In the genomic region with DNA sequence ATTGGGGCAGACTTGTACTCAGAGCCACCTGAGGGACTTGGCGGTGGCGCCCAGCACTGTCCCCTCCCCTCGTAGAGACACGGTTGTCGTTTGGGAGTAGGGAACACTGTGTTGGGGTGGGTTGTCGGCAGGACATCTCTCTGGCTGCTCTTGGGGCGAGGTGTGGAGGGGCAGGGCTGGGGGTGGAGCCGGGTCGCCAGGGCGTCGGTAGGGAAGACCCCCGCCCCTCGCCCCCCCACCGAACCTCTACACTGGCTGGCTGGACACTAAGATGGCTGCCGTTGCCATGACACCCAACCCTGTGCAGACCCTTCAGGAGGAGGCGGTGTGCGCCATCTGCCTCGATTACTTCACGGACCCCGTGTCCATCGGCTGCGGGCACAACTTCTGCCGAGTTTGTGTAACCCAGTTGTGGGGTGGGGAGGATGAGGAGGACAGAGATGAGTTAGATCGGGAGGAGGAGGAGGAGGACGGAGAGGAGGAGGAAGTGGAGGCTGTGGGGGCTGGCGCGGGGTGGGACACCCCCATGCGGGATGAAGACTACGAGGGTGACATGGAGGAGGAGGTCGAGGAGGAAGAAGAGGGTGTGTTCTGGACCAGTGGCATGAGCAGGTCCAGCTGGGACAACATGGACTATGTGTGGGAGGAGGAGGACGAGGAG, we compare ENCODE assay signal across 8 cellular contexts. TPM values are rescaled to one million over a fixed set of nuclear protein-coding genes. Genes with fewer than 3 reads are reported as not detected.
A peak's percentile ranks its signal among the peaks of the same experiment; 100 is the strongest.
DNase-seq lines count a peak whose midpoint lies in the region; ATAC-seq and TF ChIP-seq lines count a peak whose summit lies in the region.

No MANE protein-coding gene starts in this region.

- POLR2A ChIA-PET in CD4-positive, alpha-beta memory T cell (lab: Charles Lee; ENCODE audit: partially characterized antibody), result interaction anchor here (0.8 to 9.4 kb wide), 13 partner anchors 10 to 420 kb away, joined by 3 to 375 read pairs (median 11); a partner anchor contains a TSS
- POLR2A ChIA-PET in HEK293T (lab: Yijun Ruan, JAX), result interaction anchor here (0.6 to 3.6 kb wide), 21 partner anchors 8 to 50 kb away, joined by 3 to 43 read pairs (median 6); a partner anchor contains a TSS
- POLR2A ChIA-PET in activated CD8-positive, alpha-beta T cell treated with anti-CD3 and anti-CD28 coated beads, Interleukin-2, amount 10 ng/mL, durations not matched to agents 7 days and 5 days (lab: Charles Lee), result interaction anchor here (0.6 to 8.9 kb wide), 14 partner anchors 9 to 47 kb away, joined by 3 to 157 read pairs (median 7); a partner anchor contains a TSS

- peaks cover 52% of the 10 kb centered on the region for H3K4me1 ChIP-seq in CD4-positive, alpha-beta memory T cell (ENCODE audit: insufficient read depth, low read length)
- peaks cover 0 to 36% (median 11%) of the 10 kb centered on the region in 9 donors for H3K4me1 ChIP-seq in heart right ventricle
- H3K4me1 ChIP-seq in sigmoid colon, result peaks cover 4 to 27% (median 18%) of the 10 kb centered on the region in 4 donors

- no peak for TF ChIP-seq EP300 in sigmoid colon (IDR thresholded peaks at IDR 0.05)

- peaks cover 0 to 40% of the 10 kb centered on the region in 2 donors for H3K36me3 Mint-ChIP-seq in CD4-positive, alpha-beta memory T cell
- H3K36me3 Mint-ChIP-seq in activated CD8-positive, alpha-beta T cell treated with anti-CD3 and anti-CD28 coated beads, Interleukin-2, amount 10 ng/mL, durations not matched to agents 7 days and 5 days (ENCODE audit: low read depth), result peaks cover 29% of the 10 kb centered on the region

- H3K4me1 Mint-ChIP-seq in CD4-positive, alpha-beta memory T cell, result peaks cover 30 to 72% (median 50%) of the 10 kb centered on the region in 4 donors
- H3K4me1 Mint-ChIP-seq in activated CD8-positive, alpha-beta T cell treated with anti-CD3 and anti-CD28 coated beads, Interleukin-2, amount 10 ng/mL, durations not matched to agents 7 days and 5 days (ENCODE audit: low read depth), result peaks cover 63% of the 10 kb centered on the region

- peak overlapping the region; percentile 98 to 100 (median 99) for H3K27ac Mint-ChIP-seq in CD4-positive, alpha-beta memory T cell
- peak overlapping the region; percentile 99 for H3K27ac Mint-ChIP-seq in activated CD8-positive, alpha-beta T cell treated with anti-CD3 and anti-CD28 coated beads, Interleukin-2, amount 10 ng/mL, durations not matched to agents 7 days and 5 days

- TF ChIP-seq CTCF in heart right ventricle (IDR thresholded peaks at IDR 0.05), result no peak
- TF ChIP-seq CTCF in sigmoid colon (IDR thresholded peaks at IDR 0.05), result no peak

- no peaks in the 10 kb centered on the region for H3K9me3 ChIP-seq in CD4-positive, alpha-beta memory T cell (ENCODE audit: control insufficient read depth in 1 of 2, low read length in 2 of 2)
- H3K9me3 ChIP-seq in heart right ventricle, result no peaks in the 10 kb centered on the region
- H3K9me3 ChIP-seq in sigmoid colon, result no peaks in the 10 kb centered on the region

- no peaks in the 10 kb centered on the region for H3K36me3 ChIP-seq in CD4-positive, alpha-beta memory T cell (ENCODE audit: insufficient read depth, low read length)
- H3K36me3 ChIP-seq in heart right ventricle (peaks cover 0 to 25% (median 0%) of the 10 kb centered on the region in 9 donors), sigmoid colon (peaks cover 0 to 15% (median 0%) of the 10 kb centered on the region in 4 donors)

- peak overlapping the region; percentile 97 for H3K27ac ChIP-seq in CD4-positive, alpha-beta memory T cell (ENCODE audit: low read depth, low read length)
- peak overlapping the region; percentile 84 to 99 (median 96) for H3K27ac ChIP-seq in heart right ventricle
- peak overlapping the region; percentile 96 to 98 (median 96) for H3K27ac ChIP-seq in sigmoid colon

- TF ChIP-seq POLR2A in sigmoid colon (IDR thresholded peaks at IDR 0.05), result no peak

- H3K27me3 ChIP-seq in CD4-positive, alpha-beta memory T cell (ENCODE audit: insufficient read depth, low read length), result no peaks in the 10 kb centered on the region
- H3K27me3 ChIP-seq in heart right ventricle, result no peaks in the 10 kb centered on the region
- no peaks in the 10 kb centered on the region for H3K27me3 ChIP-seq in sigmoid colon

- CTCF ChIA-PET in CD4-positive, alpha-beta memory T cell (lab: Charles Lee; ENCODE audit: partially characterized antibody), result interaction anchor here (0.9 to 2.6 kb wide), 8 partner anchors 17 to 40 kb away, joined by 3 to 28 read pairs (median 6); a partner anchor contains a TSS
- CTCF ChIA-PET in HEK293T (lab: Yijun Ruan, JAX), result interaction anchor here (1.3 to 2.2 kb wide), 3 partner anchors 36 to 39 kb away, joined by 5 to 7 read pairs (median 6); no protein-coding TSS in a partner anchor
- CTCF ChIA-PET in activated CD8-positive, alpha-beta T cell treated with anti-CD3 and anti-CD28 coated beads, Interleukin-2, amount 10 ng/mL, durations not matched to agents 7 days and 5 days (lab: Charles Lee), result interaction anchor here (0.6 to 1.7 kb wide), 5 partner anchors 17 to 1272 kb away, joined by 3 to 8 read pairs (median 3); a partner anchor contains a TSS

- peaks cover 0 to 35% (median 4%) of the 10 kb centered on the region in 8 donors for H3K9me3 Mint-ChIP-seq in CD4-positive, alpha-beta memory T cell
- H3K9me3 Mint-ChIP-seq in activated CD8-positive, alpha-beta T cell treated with anti-CD3 and anti-CD28 coated beads, Interleukin-2, amount 10 ng/mL, durations not matched to agents 7 days and 5 days (ENCODE audit: insufficient read depth), result no peaks in the 10 kb centered on the region

- peak overlapping the region; percentile 62 to 90 for H3K4me3 ChIP-seq in CD4-positive, alpha-beta memory T cell (ENCODE audit: low read length in 2 of 2)
- H3K4me3 ChIP-seq in heart right ventricle (peak overlapping the region; percentile 53 to 96 (median 84)), sigmoid colon (peak overlapping the region; percentile 61 to 80 (median 70))

- H3K27me3 Mint-ChIP-seq in CD4-positive, alpha-beta memory T cell, result peaks cover 0 to 16% of the 10 kb centered on the region in 2 donors
- no peaks in the 10 kb centered on the region for H3K27me3 Mint-ChIP-seq in activated CD8-positive, alpha-beta T cell treated with anti-CD3 and anti-CD28 coated beads, Interleukin-2, amount 10 ng/mL, durations not matched to agents 7 days and 5 days (ENCODE audit: low read depth)

- DNase-seq in CD4-positive, alpha-beta memory T cell, result peak in 1 of 5 donors; percentile 81
- DNase-seq in HEK293T (ENCODE audit: extremely low spot score), result peak; percentile 65
- DNase-seq in activated CD8-positive, alpha-beta T cell treated with anti-CD3 and anti-CD28 coated beads, Interleukin-2, amount 10 ng/mL, durations not matched to agents 7 days and 5 days, result peak; percentile 73
- peak in 1 of 2 donors; percentile 55 for DNase-seq in heart right ventricle
- DNase-seq in sigmoid colon, result peak; percentile 83
- no peak for DNase-seq in NCI-H1694 treated with DMSO at 0.1 percent for 48 hours (lab: John Stamatoyannopoulos, UW)
- DNase-seq in UCSD-AML1 (lab: John Stamatoyannopoulos, UW; ENCODE audit: unreplicated experiment), result no peak

- peak overlapping the region; percentile 90 to 99 (median 97) for H3K4me3 Mint-ChIP-seq in CD4-positive, alpha-beta memory T cell
- H3K4me3 Mint-ChIP-seq in activated CD8-positive, alpha-beta T cell treated with anti-CD3 and anti-CD28 coated beads, Interleukin-2, amount 10 ng/mL, durations not matched to agents 7 days and 5 days, result peak overlapping the region; percentile 99

- WGBS in heart right ventricle, 2 donors, result 1 to 2% methylated on average over 30 to 31 of the region's 31 CpGs
- WGBS in sigmoid colon, 2 donors, result 1% methylated on average over 31 of the region's 31 CpGs

- ATAC-seq in activated CD8-positive, alpha-beta T cell treated with anti-CD3 and anti-CD28 coated beads, Interleukin-2, amount 10 ng/mL, durations not matched to agents 7 days and 5 days, result peak; percentile 6
- ATAC-seq in heart right ventricle (peak in 6 of 8 donors; percentile 0 to 39 (median 5)), HG02973 (IDR thresholded peaks at IDR 0.05; ENCODE audit: unreplicated experiment) (no peak)

- intact Hi-C loops in CD4-positive, alpha-beta memory T cell (cut with micrococcal nuclease), result loop anchor here (1.0 to 2.0 kb wide), 6 partner anchors 19 to 421 kb away; a partner anchor contains a TSS
- intact Hi-C loops in heart right ventricle (cut with DNase I), result loop anchor here in 8 of 10 donors (1.0 to 2.0 kb wide), 9 partner anchors 17 to 37 kb away; a partner anchor contains a TSS
- intact Hi-C loops in sigmoid colon (cut with DNase I), result loop anchor here (1.0 kb wide), 2 partner anchors 19 to 37 kb away; a partner anchor contains a TSS

RNA-seq across cellular contexts. Expression of a gene that starts 0.8 kb away (rescaled TPM):
- 10 to 100 TPM; 39.9 to 40.7 TPM for total RNA-seq in CD4-positive, alpha-beta memory T cell
- 1 to 10 TPM; 1.7 to 2.0 TPM for polyA plus RNA-seq in CD4-positive, alpha-beta memory T cell
- 10 to 100 TPM; 40.0 to 44.7 TPM for total RNA-seq in activated CD8-positive, alpha-beta T cell treated with anti-CD3 and anti-CD28 coated beads, Interleukin-2, amount 10 ng/mL, durations not matched to agents 7 days and 5 days
- total RNA-seq in heart right ventricle (10 to 100 TPM; 17.3 to 28.2 (median 26.0) TPM), sigmoid colon (10 to 100 TPM in 2 of 4 donors, 1 to 10 TPM in 2; 8.2 to 15.3 (median 11.8) TPM)
- polyA plus RNA-seq in heart right ventricle (10 to 100 TPM; 12.1 to 20.5 TPM), sigmoid colon (10 to 100 TPM; 13.2 to 25.3 (median 19.0) TPM)

RNA-seq across cellular contexts. Expression of a gene that starts 18.9 kb away (rescaled TPM):
- total RNA-seq in CD4-positive, alpha-beta memory T cell, result 1 to 10 TPM; 3.3 to 4.2 TPM
- under 1 TPM; 0.63 to 0.69 TPM for polyA plus RNA-seq in CD4-positive, alpha-beta memory T cell
- total RNA-seq in activated CD8-positive, alpha-beta T cell treated with anti-CD3 and anti-CD28 coated beads, Interleukin-2, amount 10 ng/mL, durations not matched to agents 7 days and 5 days, result 1 to 10 TPM; 1.1 to 1.5 TPM
- total RNA-seq in heart right ventricle, result 1 to 10 TPM; 4.4 to 9.5 (median 6.0) TPM
- polyA plus RNA-seq in heart right ventricle, result 10 to 100 TPM in 1 of 2 donors, 1 to 10 TPM in 1; 3.9 to 30.8 TPM
- 1 to 10 TPM in 3 of 4 donors, under 1 TPM in 1; 0.55 to 2.1 (median 1.1) TPM for total RNA-seq in sigmoid colon
- 1 to 10 TPM in 2 of 3 donors, under 1 TPM in 1; 0.60 to 5.3 (median 3.2) TPM for polyA plus RNA-seq in sigmoid colon

RNA-seq across cellular contexts. Expression of a gene that starts 19.8 kb away (rescaled TPM):
- 1,000 to 10,000 TPM; 1,956 to 2,001 TPM for total RNA-seq in CD4-positive, alpha-beta memory T cell
- polyA plus RNA-seq in CD4-positive, alpha-beta memory T cell, result 1,000 to 10,000 TPM; 2,065 to 2,145 TPM
- 1,000 to 10,000 TPM; 1,796 to 1,942 TPM for total RNA-seq in activated CD8-positive, alpha-beta T cell treated with anti-CD3 and anti-CD28 coated beads, Interleukin-2, amount 10 ng/mL, durations not matched to agents 7 days and 5 days
- total RNA-seq in heart right ventricle (100 to 1,000 TPM; 581 to 916 (median 631) TPM), sigmoid colon (1,000 to 10,000 TPM; 2,029 to 2,209 (median 2,163) TPM)
- polyA plus RNA-seq in heart right ventricle (1,000 to 10,000 TPM; 1,025 to 2,221 TPM), sigmoid colon (1,000 to 10,000 TPM; 1,821 to 2,943 (median 2,181) TPM)

RNA-seq across cellular contexts. Expression of a gene that starts 37.1 kb away (rescaled TPM):
- total RNA-seq in CD4-positive, alpha-beta memory T cell, result 10 to 100 TPM; 73.0 to 76.8 TPM
- 10 to 100 TPM; 19.4 to 47.2 TPM for polyA plus RNA-seq in CD4-positive, alpha-beta memory T cell
- 10 to 100 TPM; 22.4 to 23.2 TPM for total RNA-seq in activated CD8-positive, alpha-beta T cell treated with anti-CD3 and anti-CD28 coated beads, Interleukin-2, amount 10 ng/mL, durations not matched to agents 7 days and 5 days
- total RNA-seq in heart right ventricle (10 to 100 TPM in 1 of 10 donors, 1 to 10 TPM in 9; 5.5 to 15.8 (median 7.5) TPM), sigmoid colon (10 to 100 TPM in 3 of 4 donors, 1 to 10 TPM in 1; 7.1 to 26.9 (median 16.0) TPM)
- polyA plus RNA-seq in heart right ventricle (10 to 100 TPM in 1 of 2 donors, 1 to 10 TPM in 1; 4.1 to 27.1 TPM), sigmoid colon (1 to 10 TPM; 4.2 to 9.6 (median 5.8) TPM)

Comparison
In these comparisons a context has a peak if more than half of its experiments do, and no peak if none do; other contexts are left out.
1. DNase-seq: peak in HEK293T (single experiment), activated CD8-positive, alpha-beta T cell treated with anti-CD3 and anti-CD28 coated beads, Interleukin-2, amount 10 ng/mL, durations not matched to agents 7 days and 5 days (single experiment) and sigmoid colon (single experiment); none in NCI-H1694 treated with DMSO at 0.1 percent for 48 hours (single experiment) and UCSD-AML1 (single experiment).
2. Peak in every context shown above with its lines, with median percentiles within 50 percentile points of each other: H3K27ac ChIP-seq and H3K4me3 ChIP-seq.